In the genomic region with DNA sequence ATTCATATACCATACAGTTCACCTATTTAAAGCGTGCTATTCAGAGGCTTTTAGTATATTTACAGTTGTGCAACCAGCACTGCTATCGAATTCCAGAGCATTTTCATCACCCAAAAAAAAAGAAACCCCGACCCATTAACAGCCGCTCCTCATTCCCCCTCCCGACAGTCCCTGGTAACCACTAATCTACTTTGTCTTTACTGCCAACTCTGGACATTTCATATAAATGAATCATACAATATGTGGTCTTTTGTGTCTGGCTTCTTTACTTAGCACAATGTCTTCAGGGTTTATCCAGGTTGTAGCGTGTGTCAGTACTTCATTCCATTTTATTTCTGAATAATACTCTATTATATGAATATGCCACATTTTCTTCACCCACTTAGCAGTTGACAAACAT, we compare ENCODE assay signal across 13 cellular contexts. TPM values are rescaled to one million over a fixed set of nuclear protein-coding genes. Genes with fewer than 3 reads are reported as not detected.
DNase-seq lines count a peak whose midpoint lies in the region; ATAC-seq and TF ChIP-seq lines count a peak whose summit lies in the region.
"Had no signal": no experiment of that assay in that cellular context is flagged by ENCODE, and none has a peak within 500 bp of the region (broad histone marks: within the 10 kb centered on the region; RNA-seq: fewer than 3 reads in every experiment).

No MANE protein-coding gene starts in this region.

- no peaks in the 10 kb centered on the region for H3K9me2 ChIP-seq in PC-3 (replicated peaks; ENCODE audit: low read length)

- peaks cover 36% of the 10 kb centered on the region for H3K4me1 ChIP-seq in PC-3 (ENCODE audit: insufficient read depth, low read length)
- H3K4me1 ChIP-seq in naive thymus-derived CD4-positive, alpha-beta T cell (ENCODE audit: control insufficient read depth in 2 of 2, insufficient read depth in 2 of 2, low read length in 2 of 2), result no peaks in the 10 kb centered on the region
- H3K4me1 ChIP-seq: prostate gland had no signal

- H3K79me2 ChIP-seq in PC-3 (ENCODE audit: low read length), result no peaks in the 10 kb centered on the region

- no peak overlapping the region for H3K27ac Mint-ChIP-seq in naive thymus-derived CD4-positive, alpha-beta T cell

- H3K27me3 Mint-ChIP-seq in naive thymus-derived CD4-positive, alpha-beta T cell, result peaks cover 22 to 74% (median 42%) of the 10 kb centered on the region in 5 donors

- no peak for TF ChIP-seq POLR2A in lower leg skin (IDR thresholded peaks at IDR 0.05)

- no peak overlapping the region for H3K4me3 Mint-ChIP-seq in naive thymus-derived CD4-positive, alpha-beta T cell

- TF ChIP-seq CTCF in PC-3 (conservative IDR thresholded peaks at IDR 0.05; ENCODE audit: low read depth, low read length), result no peak
- no peak for TF ChIP-seq CTCF in epithelial cell of esophagus (IDR thresholded peaks at IDR 0.05; ENCODE audit: insufficient read depth, low read depth, low read length, missing control alignments)
- TF ChIP-seq CTCF in lower leg skin (IDR thresholded peaks at IDR 0.05), result no peak

- 0 out of 2 replicates have a peak overlapping the region, but pooled peaks have one; percentile 69 for H2AFZ ChIP-seq in PC-3 (ENCODE audit: low read length)

- H3K4me2 ChIP-seq in PC-3 (ENCODE audit: low read length), result peak overlapping the region; percentile 62

- intact Hi-C loops in PC-3 (cut with micrococcal nuclease), result loop anchor here (1.0 to 10.0 kb wide), 6 partner anchors 44 to 226 kb away; a partner anchor contains a TSS
- intact Hi-C loops in naive thymus-derived CD4-positive, alpha-beta T cell (cut with micrococcal nuclease), result loop anchor here (1.0 to 5.0 kb wide), 2 partner anchors 101 to 102 kb away; no protein-coding TSS in a partner anchor
- intact Hi-C loops in lower leg skin (cut with DNase I; ENCODE audit: low total_unique reads), result no loop called here
- intact Hi-C loops in Right ventricle myocardium superior (cut with DNase I), result loop anchor here (10.0 kb wide), 1 partner anchor 94 kb away; no protein-coding TSS in a partner anchor

- H3K4me3 ChIP-seq in PC-3 (ENCODE audit: low read length) (peak overlapping the region; percentile 25; the same call in 1 of the 2 replicates), epithelial cell of esophagus (ENCODE audit: low read length) (no peak overlapping the region), lower leg skin (ENCODE audit: low read depth, poor library complexity, severe bottlenecking) (no peak overlapping the region)
- H3K4me3 ChIP-seq in naive thymus-derived CD4-positive, alpha-beta T cell (ENCODE audit: low read length), result no peak overlapping the region
- H3K4me3 ChIP-seq: prostate gland had no signal

- H4K20me1 ChIP-seq in PC-3 (ENCODE audit: low read length), result no peaks in the 10 kb centered on the region

- H3K9ac ChIP-seq in PC-3 (ENCODE audit: low read length), result peak overlapping the region; percentile 20; the same call in 1 of the 2 replicates

- H3K9me3 ChIP-seq in PC-3 (ENCODE audit: low read length), result no peaks in the 10 kb centered on the region
- no peaks in the 10 kb centered on the region for H3K9me3 ChIP-seq in naive thymus-derived CD4-positive, alpha-beta T cell (ENCODE audit: control insufficient read depth in 2 of 3, low read length in 3 of 3)
- H3K9me3 ChIP-seq: prostate gland had no signal

- H3K9me3 Mint-ChIP-seq in naive thymus-derived CD4-positive, alpha-beta T cell, result no peaks in the 10 kb centered on the region

- no TSS peak for BruUV-seq in PC-3 (replicated peaks; lab: Mats Ljungman, UMichigan)

- peaks cover 0 to 5% (median 0%) of the 10 kb centered on the region in 7 donors for H3K4me1 Mint-ChIP-seq in naive thymus-derived CD4-positive, alpha-beta T cell

- H3K27me3 ChIP-seq in PC-3 (ENCODE audit: low read length), result no peaks in the 10 kb centered on the region
- peaks cover 0 to 3% of the 10 kb centered on the region in 2 donors for H3K27me3 ChIP-seq in naive thymus-derived CD4-positive, alpha-beta T cell (ENCODE audit: control insufficient read depth in 2 of 2, insufficient read depth in 2 of 2, low read length in 2 of 2)

- H3F3A ChIP-seq in PC-3 (ENCODE audit: low read length, unreplicated experiment), result peaks cover 3% of the 10 kb centered on the region

- no peaks in the 10 kb centered on the region for H3K36me3 Mint-ChIP-seq in naive thymus-derived CD4-positive, alpha-beta T cell

- POLR2A ChIA-PET in PC-3 (lab: Charles Lee; ENCODE audit: unreplicated experiment), result interaction anchor here (0.6 kb wide), 1 partner anchor 21 kb away, joined by 4 read pairs; no protein-coding TSS in a partner anchor
- POLR2A ChIA-PET in naive thymus-derived CD4-positive, alpha-beta T cell (lab: Charles Lee), result no interaction called here

- CTCF ChIA-PET in PC-3 (lab: Charles Lee), result interaction anchor here (1.4 kb wide), 1 partner anchor 66 kb away, joined by 5 read pairs; no protein-coding TSS in a partner anchor
- CTCF ChIA-PET in naive thymus-derived CD4-positive, alpha-beta T cell (lab: Charles Lee), result interaction anchor here (0.8 to 5.7 kb wide), 4 partner anchors 103 to 184 kb away, joined by 3 to 63 read pairs (median 32); a partner anchor contains a TSS

- WGBS in lower leg skin, 2 donors, result 40 to 50% methylated on average over 6 of the region's 6 CpGs

- H3K27ac ChIP-seq in PC-3 (ENCODE audit: low read length), result peak overlapping the region; percentile 79
- no peak overlapping the region for H3K27ac ChIP-seq in naive thymus-derived CD4-positive, alpha-beta T cell (ENCODE audit: low read depth, low read length)
- H3K27ac ChIP-seq: prostate gland had no signal

- peak; percentile 72 for DNase-seq in AG20443 (ENCODE audit: low spot score)
- peak; percentile 91 for DNase-seq in PC-3
- DNase-seq in epithelial cell of esophagus (ENCODE audit: low read depth), result peak; percentile 94
- peak; percentile 93 for DNase-seq in non-pigmented ciliary epithelial cell (ENCODE audit: low read depth)
- no peak for DNase-seq in naive thymus-derived CD4-positive, alpha-beta T cell
- DNase-seq in lower leg skin (ENCODE audit: low spot score in 2 of 2), result no peak
- DNase-seq in Right ventricle myocardium superior, result no peak
- DNase-seq in GM19238 (ENCODE audit: insufficient read length, low spot score), result no peak
- DNase-seq: activated CD4-positive, alpha-beta T cell treated with anti-CD3 and anti-CD28 coated beads, Interleukin-2, amount 50 U/mL, for 1 hour; activated naive CD4-positive, alpha-beta T cell treated with Interleukin-2 at 50 U/mL for 16 hours; left cardiac atrium; NCI-H446 treated with DMSO at 0.1 percent for 48 hours had no signal

- peak; percentile 93 for ATAC-seq in PC-3
- no peak for ATAC-seq in naive thymus-derived CD4-positive, alpha-beta T cell
- ATAC-seq in Right ventricle myocardium superior (ENCODE audit: poor library complexity), result no peak

- H3K36me3 ChIP-seq in PC-3 (ENCODE audit: low read depth, low read length), result no peaks in the 10 kb centered on the region; the same call in 1 of the 2 replicates
- no peaks in the 10 kb centered on the region for H3K36me3 ChIP-seq in naive thymus-derived CD4-positive, alpha-beta T cell (ENCODE audit: control insufficient read depth in 2 of 3, insufficient read depth in 3 of 3, low read length in 3 of 3)
- H3K36me3 ChIP-seq: prostate gland had no signal

RNA-seq across cellular contexts. Expression of a gene that starts 23.0 kb away (rescaled TPM):
- total RNA-seq in PC-3 (2014; rRNA removed) (0.07 and 0.17 TPM in 2 replicates), lower leg skin (1 to 10 TPM in 2 of 4 donors, under 1 TPM in 2; 0.11 to 1.3 (median 0.78) TPM), Right ventricle myocardium superior (0.11 TPM)
- total RNA-seq in naive thymus-derived CD4-positive, alpha-beta T cell, result not detected
- not detected for polyA plus RNA-seq in naive thymus-derived CD4-positive, alpha-beta T cell
- total RNA-seq: left cardiac atrium had no signal

RNA-seq across cellular contexts. Expression of a gene that starts 33.7 kb away (rescaled TPM):
- total RNA-seq in PC-3 (2014; rRNA removed) (31.1 and 35.9 TPM in 2 replicates), lower leg skin (1 to 10 TPM; 2.4 to 8.0 (median 3.3) TPM), Right ventricle myocardium superior (6.7 TPM)
- total RNA-seq in naive thymus-derived CD4-positive, alpha-beta T cell, result 1 to 10 TPM; 1.5 to 7.6 (median 5.6) TPM
- 1 to 10 TPM; 1.2 to 2.1 TPM for polyA plus RNA-seq in naive thymus-derived CD4-positive, alpha-beta T cell

Comparison
In these comparisons a context has a peak if more than half of its experiments do, and no peak if none do; other contexts are left out.
1. DNase-seq: peak in AG20443 (single experiment), PC-3 (single experiment), epithelial cell of esophagus (single experiment) and non-pigmented ciliary epithelial cell (single experiment); none in naive thymus-derived CD4-positive, alpha-beta T cell (0 of 9), lower leg skin (0 of 2), Right ventricle myocardium superior (single experiment) and GM19238 (single experiment).